Comparison of ENCODE assay signal across 2 cellular contexts in the genomic region with DNA sequence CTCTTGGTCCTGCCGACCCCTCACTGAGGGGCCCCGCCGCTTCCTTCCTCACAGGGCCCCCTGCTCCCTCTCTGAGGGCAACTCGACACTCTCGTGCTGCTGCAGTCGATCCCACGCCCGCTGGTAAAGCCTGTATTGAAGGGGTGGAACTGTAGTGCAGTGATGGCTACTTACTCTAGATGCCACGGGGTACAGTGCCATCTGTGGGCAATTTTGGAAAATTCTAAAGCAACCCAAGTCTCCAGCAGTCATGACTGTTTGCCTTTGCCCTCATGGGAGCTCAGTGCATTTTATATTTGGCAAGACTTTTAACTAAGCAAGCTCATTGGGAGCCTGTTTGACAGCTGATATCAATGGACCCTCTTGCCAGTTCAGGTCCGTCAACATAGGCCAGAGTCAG.
A peak's percentile ranks its signal among the peaks of the same experiment; 100 is the strongest.
TF ChIP-seq lines count a peak whose summit lies in the region.

No MANE protein-coding gene starts in this region.

TF ChIP-seq in liver, 16 proteins besides CTCF, POLR2A, EP300 and RAD21:
- TF ChIP-seq HNF4A (conservative IDR thresholded peaks at IDR 0.05) (peak in 1 of 2 donors; percentile 28), TAF1 (conservative IDR thresholded peaks at IDR 0.05) (no peak), RXRA (IDR thresholded peaks at IDR 0.05) (no peak), HNF4G (IDR thresholded peaks at IDR 0.05) (no peak)
- TF ChIP-seq, protein P1, sequence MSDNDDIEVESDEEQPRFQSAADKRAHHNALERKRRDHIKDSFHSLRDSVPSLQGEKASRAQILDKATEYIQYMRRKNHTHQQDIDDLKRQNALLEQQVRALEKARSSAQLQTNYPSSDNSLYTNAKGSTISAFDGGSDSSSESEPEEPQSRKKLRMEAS (IDR thresholded peaks at IDR 0.05), result no peak
TF ChIP-seq in liver: peak in this region for 1.

TF ChIP-seq in HepG2, 621 proteins besides CTCF, POLR2A, EP300 and RAD21:
- TF ChIP-seq CENPBD1 (CRISPR knock-in tag; IDR thresholded peaks at IDR 0.05; ENCODE audit: borderline replicate concordance, low read depth) (no peak), ZNF570 (CRISPR knock-in tag; IDR thresholded peaks at IDR 0.05; ENCODE audit: borderline replicate concordance) (no peak), MAFK (conservative IDR thresholded peaks at IDR 0.05 in 1 of 2, IDR thresholded peaks at IDR 0.05 in 1 of 2; ENCODE audit: low read length in 2 of 2) (no peak), JUND (CRISPR knock-in tag; IDR thresholded peaks at IDR 0.05) (no peak), ZFAT (CRISPR knock-in tag; conservative IDR thresholded peaks at IDR 0.05) (no peak), ZNF784 (CRISPR knock-in tag; IDR thresholded peaks at IDR 0.05; ENCODE audit: borderline replicate concordance) (no peak)
- TF ChIP-seq, protein P2, sequence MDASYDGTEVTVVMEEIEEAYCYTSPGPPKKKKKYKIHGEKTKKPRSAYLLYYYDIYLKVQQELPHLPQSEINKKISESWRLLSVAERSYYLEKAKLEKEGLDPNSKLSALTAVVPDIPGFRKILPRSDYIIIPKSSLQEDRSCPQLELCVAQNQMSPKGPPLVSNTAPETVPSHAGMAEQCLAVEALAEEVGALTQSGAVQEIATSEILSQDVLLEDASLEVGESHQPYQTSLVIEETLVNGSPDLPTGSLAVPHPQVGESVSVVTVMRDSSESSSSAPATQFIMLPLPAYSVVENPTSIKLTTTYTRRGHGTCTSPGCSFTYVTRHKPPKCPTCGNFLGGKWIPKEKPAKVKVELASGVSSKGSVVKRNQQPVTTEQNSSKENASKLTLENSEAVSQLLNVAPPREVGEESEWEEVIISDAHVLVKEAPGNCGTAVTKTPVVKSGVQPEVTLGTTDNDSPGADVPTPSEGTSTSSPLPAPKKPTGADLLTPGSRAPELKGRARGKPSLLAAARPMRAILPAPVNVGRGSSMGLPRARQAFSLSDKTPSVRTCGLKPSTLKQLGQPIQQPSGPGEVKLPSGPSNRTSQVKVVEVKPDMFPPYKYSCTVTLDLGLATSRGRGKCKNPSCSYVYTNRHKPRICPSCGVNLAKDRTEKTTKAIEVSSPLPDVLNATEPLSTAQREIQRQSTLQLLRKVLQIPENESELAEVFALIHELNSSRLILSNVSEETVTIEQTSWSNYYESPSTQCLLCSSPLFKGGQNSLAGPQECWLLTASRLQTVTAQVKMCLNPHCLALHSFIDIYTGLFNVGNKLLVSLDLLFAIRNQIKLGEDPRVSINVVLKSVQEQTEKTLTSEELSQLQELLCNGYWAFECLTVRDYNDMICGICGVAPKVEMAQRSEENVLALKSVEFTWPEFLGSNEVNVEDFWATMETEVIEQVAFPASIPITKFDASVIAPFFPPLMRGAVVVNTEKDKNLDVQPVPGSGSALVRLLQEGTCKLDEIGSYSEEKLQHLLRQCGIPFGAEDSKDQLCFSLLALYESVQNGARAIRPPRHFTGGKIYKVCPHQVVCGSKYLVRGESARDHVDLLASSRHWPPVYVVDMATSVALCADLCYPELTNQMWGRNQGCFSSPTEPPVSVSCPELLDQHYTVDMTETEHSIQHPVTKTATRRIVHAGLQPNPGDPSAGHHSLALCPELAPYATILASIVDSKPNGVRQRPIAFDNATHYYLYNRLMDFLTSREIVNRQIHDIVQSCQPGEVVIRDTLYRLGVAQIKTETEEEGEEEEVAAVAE (CRISPR knock-in tag; IDR thresholded peaks at IDR 0.05; ENCODE audit: borderline replicate concordance), result no peak
TF ChIP-seq in HepG2: peak in this region for 0.
